ENCODE assay signal across 8 cellular contexts in genomic region chr16:11797166-11797956, GRCh38. TPM values are rescaled to one million over a fixed set of nuclear protein-coding genes. Genes with fewer than 3 reads are reported as not detected.
DNase-seq lines count a peak whose midpoint lies in the region; ATAC-seq and TF ChIP-seq lines count a peak whose summit lies in the region.

ZC3H7A (minus strand) TSS chr16:11797258; CDS start chr16:11782354, 14,904 bp downstream.

- ATAC-seq in GM19328 (IDR thresholded peaks at IDR 0.05; ENCODE audit: unreplicated experiment), result peak; percentile 94
- peak; percentile 87 for ATAC-seq in HG03520 (IDR thresholded peaks at IDR 0.05; ENCODE audit: unreplicated experiment)
- peak; percentile 94 for ATAC-seq in left lung

- TF ChIP-seq CTCF in C4-2B (conservative IDR thresholded peaks at IDR 0.05) (peak; percentile 100), left lung (IDR thresholded peaks at IDR 0.05) (peak; percentile 74 to 96)

- peak within 1 kb of the TSS; percentile 97 for H3K27ac ChIP-seq in C4-2B
- H3K27ac ChIP-seq in left lung, result peak within 1 kb of the TSS; percentile 94 to 96

- DNase-seq in NCI-H69 (lab: John Stamatoyannopoulos, UW), result peak; percentile 99
- DNase-seq in activated CD4-positive, alpha-beta T cell treated with anti-CD3 and anti-CD28 coated beads, Interleukin-2, amount 50 U/mL, for 1 hour, result peak; percentile 90
- peak; percentile 96 for DNase-seq in dedifferentiated amniotic fluid mesenchymal stem cell (ENCODE audit: extremely low spot score)
- DNase-seq in left lung, result peak; percentile 98 to 99
- DNase-seq in stimulated activated CD4-positive, alpha-beta T cell treated with anti-CD3 and anti-CD28 coated beads, Interleukin-2, amount 100 ng/mL, for 48 hours, result peak; percentile 86 to 89

- peaks cover 22 to 76% of the 10 kb centered on the region in 2 donors for H3K4me1 ChIP-seq in left lung

- intact Hi-C loops in left lung (cut with DNase I), result no loop called here

- no peaks in the 10 kb centered on the region for H3K9me3 ChIP-seq in left lung

- H3K4me3 ChIP-seq in left lung, result peak within 1 kb of the TSS; percentile 86 to 90

- H3K36me3 ChIP-seq in left lung, result no peaks in the 10 kb centered on the region

- H3K27me3 ChIP-seq in left lung, result no peaks in the 10 kb centered on the region

RNA-seq across cellular contexts. Expression of gene ZC3H7A, which starts in this region (rescaled TPM):
- total RNA-seq in left lung, result 10 to 100 TPM; 48.3 to 48.9 TPM

Comparison
In these comparisons a context has a peak if more than half of its experiments do, and no peak if none do; other contexts are left out.
1. Peak in every context shown above with its lines: DNase-seq, ATAC-seq, H3K4me3 ChIP-seq and H3K27ac ChIP-seq.